Comparison of ENCODE assay signal across 11 cellular contexts in the genomic region with DNA sequence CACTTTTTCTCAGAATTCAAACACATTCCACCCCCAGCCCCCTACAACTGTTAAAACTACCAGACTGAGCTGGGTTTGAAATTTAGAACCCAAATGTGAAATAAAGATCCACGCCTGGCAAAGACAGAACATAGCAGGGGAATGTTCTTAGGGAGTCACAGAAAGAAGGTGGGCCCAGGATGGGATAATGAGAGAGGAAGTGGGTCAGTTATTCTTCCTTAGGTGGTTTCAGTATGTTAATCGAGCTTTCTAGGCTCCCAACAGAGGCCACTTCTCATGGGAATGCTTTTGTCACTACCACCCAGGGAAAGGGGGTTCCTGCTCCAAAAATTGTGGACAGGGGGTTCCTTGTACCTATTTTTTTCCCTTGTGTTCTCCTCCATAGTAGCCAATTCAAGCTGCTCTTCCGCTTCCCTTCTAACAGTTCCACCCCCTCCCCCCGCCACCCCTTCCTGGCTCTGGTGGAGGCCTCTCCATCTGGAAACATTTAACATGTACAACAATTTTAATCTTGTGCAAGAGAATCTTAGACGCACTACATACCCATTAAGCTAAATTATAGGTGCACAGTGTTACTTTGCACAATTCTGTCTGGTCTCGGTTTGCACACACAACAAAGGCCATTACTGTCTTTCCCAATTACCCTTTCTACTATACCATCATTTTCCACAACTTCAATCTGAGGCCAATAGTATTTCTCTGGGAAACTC.
DNase-seq lines count a peak whose midpoint lies in the region; ATAC-seq and TF ChIP-seq lines count a peak whose summit lies in the region.
"Had no signal": no experiment of that assay in that cellular context is flagged by ENCODE, and none has a peak within 500 bp of the region (broad histone marks: within the 10 kb centered on the region; RNA-seq: fewer than 3 reads in every experiment).

No MANE protein-coding gene starts in this region.

- in situ Hi-C loops in mammary epithelial cell (cut with MboI; ENCODE audit: low sequenced_read_pairs in 2 of 2): no loop called here
- in situ Hi-C loops in gastrocnemius medialis (cut with MboI; ENCODE audit: low sequenced_read_pairs in 4 of 4): no loop called here

- H2AFZ ChIP-seq in mammary epithelial cell (ENCODE audit: low read depth, low read length) (peak overlapping the region; percentile 58), hepatocyte (no peak overlapping the region)

- intact Hi-C loops in mammary epithelial cell (cut with micrococcal nuclease) (no loop called here), gastrocnemius medialis (cut with DNase I; ENCODE audit: low total_unique reads) (no loop called here)

- H3K9me3 ChIP-seq in mammary epithelial cell (replicated peaks; ENCODE audit: insufficient read depth, low read length) (no peaks in the 10 kb centered on the region), hepatocyte (ENCODE audit: low read depth) (no peaks in the 10 kb centered on the region), gastrocnemius medialis (no peaks in the 10 kb centered on the region)
- H3K9me3 ChIP-seq: SJSA1 had no signal

- H3K36me3 ChIP-seq in mammary epithelial cell (ENCODE audit: insufficient read depth, low read length) (no peaks in the 10 kb centered on the region), hepatocyte (replicated peaks; ENCODE audit: insufficient read depth, low read depth) (no peaks in the 10 kb centered on the region), gastrocnemius medialis (no peaks in the 10 kb centered on the region)
- H3K36me3 ChIP-seq: SJSA1 had no signal

- H3K9me3 Mint-ChIP-seq in activated naive CD4-positive, alpha-beta T cell treated with anti-CD3 and anti-CD28 coated beads, Interleukin-2, amount 10 ng/mL, durations not matched to agents 7 days and 5 days: no peaks in the 10 kb centered on the region
- H3K9me3 Mint-ChIP-seq: naive B cell had no signal

- H3K4me1 Mint-ChIP-seq in activated naive CD4-positive, alpha-beta T cell treated with anti-CD3 and anti-CD28 coated beads, Interleukin-2, amount 10 ng/mL, durations not matched to agents 7 days and 5 days: no peaks in the 10 kb centered on the region

- BruUV-seq in mammary epithelial cell (replicated peaks; lab: Mats Ljungman, UMichigan): no TSS peak

- H3K4me2 ChIP-seq in mammary epithelial cell (ENCODE audit: insufficient read depth, low read depth, low read length) (no peak overlapping the region), hepatocyte (peak overlapping the region; percentile 0)

- no peaks in the 10 kb centered on the region for H3K9me2 ChIP-seq in hepatocyte (replicated peaks; ENCODE audit: insufficient read depth)

- H3K27ac ChIP-seq in mammary epithelial cell (ENCODE audit: insufficient read depth, low read depth, low read length) (no peak overlapping the region), hepatocyte (peak overlapping the region; percentile 91), gastrocnemius medialis (peak overlapping the region; percentile 42 to 55 (median 45))
- H3K27ac ChIP-seq: SJSA1 had no signal

- H3K79me2 ChIP-seq in mammary epithelial cell (ENCODE audit: insufficient read depth, low read length) (no peaks in the 10 kb centered on the region), hepatocyte (no peaks in the 10 kb centered on the region)

- DNase-seq in EL (peak; percentile 50), mammary epithelial cell (no peak), hepatocyte (ENCODE audit: low spot score) (peak; percentile 34), gastrocnemius medialis (peak; percentile 18 to 57), T-helper 2 cell (no peak), HT-29 (ENCODE audit: low spot score) (no peak), activated T-cell treated with anti-CD3 and anti-CD28 coated beads for 4 hours (no peak)
- no peak for DNase-seq in activated naive CD4-positive, alpha-beta T cell treated with anti-CD3 and anti-CD28 coated beads, Interleukin-2, amount 10 ng/mL, durations not matched to agents 7 days and 5 days
- DNase-seq: naive B cell had no signal

- H3K27ac Mint-ChIP-seq in activated naive CD4-positive, alpha-beta T cell treated with anti-CD3 and anti-CD28 coated beads, Interleukin-2, amount 10 ng/mL, durations not matched to agents 7 days and 5 days: no peak overlapping the region
- H3K27ac Mint-ChIP-seq: naive B cell had no signal

- H3K4me3 ChIP-seq in mammary epithelial cell (replicated peaks in 1 of 3; ENCODE audit: insufficient read depth in 1 of 3, low read depth in 2 of 3, low read length in 3 of 3) (no peak overlapping the region), hepatocyte (no peak overlapping the region), gastrocnemius medialis (no peak overlapping the region)
- H3K4me3 ChIP-seq: SJSA1 had no signal

- no peaks in the 10 kb centered on the region for H4K20me1 ChIP-seq in mammary epithelial cell (ENCODE audit: insufficient read depth, low read length)
- H4K20me1 ChIP-seq in hepatocyte (ENCODE audit: insufficient read depth, poor library complexity, severe bottlenecking): no peaks in the 10 kb centered on the region

- H3K9ac ChIP-seq in mammary epithelial cell (ENCODE audit: insufficient read depth, low read length): no peak overlapping the region

- CTCF ChIA-PET in mammary epithelial cell (lab: Charles Lee; ENCODE audit: low non-redundant PET): no interaction called here
- CTCF ChIA-PET in activated naive CD4-positive, alpha-beta T cell treated with anti-CD3 and anti-CD28 coated beads, Interleukin-2, amount 10 ng/mL, durations not matched to agents 7 days and 5 days (lab: Charles Lee): no interaction called here

- whole genome bisulfite sequencing in mammary epithelial cell (ENCODE audit: low coverage, missing lambda C conversion rate): 72% methylated on average over 5 of the region's 6 CpGs
- 61% methylated on average over 6 of the region's 6 CpGs for WGBS in hepatocyte (ENCODE audit: low lambda C conversion rate, missing lambda C conversion rate)

- dilution Hi-C loops in mammary epithelial cell (cut with HindIII; ENCODE audit: low sequenced_read_pairs): no loop called here

- H3K36me3 Mint-ChIP-seq in activated naive CD4-positive, alpha-beta T cell treated with anti-CD3 and anti-CD28 coated beads, Interleukin-2, amount 10 ng/mL, durations not matched to agents 7 days and 5 days: no peaks in the 10 kb centered on the region
- H3K36me3 Mint-ChIP-seq: naive B cell had no signal

- no peak for TF ChIP-seq CTCF in mammary epithelial cell (conservative IDR thresholded peaks at IDR 0.05 in 1 of 2, IDR thresholded peaks at IDR 0.05 in 1 of 2; ENCODE audit: extremely low read depth in 1 of 2, insufficient read depth in 1 of 2, low read depth in 1 of 2, low read length in 2 of 2)
- TF ChIP-seq CTCF in hepatocyte (IDR thresholded peaks at IDR 0.05; ENCODE audit: poor library complexity): no peak
- TF ChIP-seq CTCF in gastrocnemius medialis (IDR thresholded peaks at IDR 0.05 in 4 of 5, conservative IDR thresholded peaks at IDR 0.05 in 1 of 5): no peak

- no peak for TF ChIP-seq POLR2A in gastrocnemius medialis (IDR thresholded peaks at IDR 0.05)

- no peak overlapping the region for H3K4me3 Mint-ChIP-seq in activated naive CD4-positive, alpha-beta T cell treated with anti-CD3 and anti-CD28 coated beads, Interleukin-2, amount 10 ng/mL, durations not matched to agents 7 days and 5 days
- H3K4me3 Mint-ChIP-seq: CD14-positive monocyte, naive B cell had no signal

- H3K4me1 ChIP-seq in mammary epithelial cell (ENCODE audit: insufficient read depth, low read length) (peaks cover 12% of the 10 kb centered on the region), hepatocyte (ENCODE audit: insufficient read depth) (peaks cover 15% of the 10 kb centered on the region), gastrocnemius medialis (no peaks in the 10 kb centered on the region)

- H3K27me3 ChIP-seq in mammary epithelial cell (ENCODE audit: insufficient read depth, low read length) (no peaks in the 10 kb centered on the region), hepatocyte (no peaks in the 10 kb centered on the region), gastrocnemius medialis (no peaks in the 10 kb centered on the region)
- H3K27me3 ChIP-seq: SJSA1 had no signal

- ATAC-seq in gastrocnemius medialis: peak in 1 of 2 donors; percentile 24

- peaks cover 21% of the 10 kb centered on the region for H3K27me3 Mint-ChIP-seq in activated naive CD4-positive, alpha-beta T cell treated with anti-CD3 and anti-CD28 coated beads, Interleukin-2, amount 10 ng/mL, durations not matched to agents 7 days and 5 days

Comparison
In these comparisons a context has a peak if more than half of its experiments do, and no peak if none do; other contexts are left out.
1. DNase-seq: peak in EL (single experiment), hepatocyte (single experiment) and gastrocnemius medialis (2 of 2); none in mammary epithelial cell (single experiment), T-helper 2 cell (0 of 5), HT-29 (single experiment), activated T-cell treated with anti-CD3 and anti-CD28 coated beads for 4 hours (single experiment) and activated naive CD4-positive, alpha-beta T cell treated with anti-CD3 and anti-CD28 coated beads, Interleukin-2, amount 10 ng/mL, durations not matched to agents 7 days and 5 days (single experiment).